ENCODE assay signal across 9 cellular contexts in the genomic region with DNA sequence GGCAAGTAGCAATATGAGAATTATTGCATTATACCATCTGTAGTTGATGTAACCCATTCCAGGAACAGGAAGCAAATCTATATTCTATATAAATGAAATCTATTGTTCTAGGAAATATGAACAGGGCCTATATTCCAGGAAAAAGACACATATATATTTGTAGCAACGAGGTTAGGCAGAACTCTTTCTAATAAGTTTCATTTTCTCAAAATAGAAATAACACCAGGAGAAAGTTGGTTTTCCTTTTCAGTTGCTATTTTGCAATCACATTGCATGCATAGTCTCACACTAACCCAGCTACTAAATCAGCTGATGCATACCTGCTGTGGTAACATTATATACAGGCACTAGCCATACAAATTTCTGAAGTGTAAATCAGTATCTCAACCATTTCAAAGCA. TPM values are rescaled to one million over a fixed set of nuclear protein-coding genes. Genes with fewer than 3 reads are reported as not detected.
DNase-seq lines count a peak whose midpoint lies in the region.
"Had no signal": no experiment of that assay in that cellular context is flagged by ENCODE, and none has a peak within 500 bp of the region (broad histone marks: within the 10 kb centered on the region; RNA-seq: fewer than 3 reads in every experiment).

No MANE protein-coding gene starts in this region.

- H3K9ac ChIP-seq in trophoblast cell (ENCODE audit: low read length) = no peak overlapping the region

- H3K79me1 ChIP-seq in trophoblast cell (ENCODE audit: low read length) = no peaks in the 10 kb centered on the region

- H3K27ac Mint-ChIP-seq in dendritic cell treated with granulocyte-macrophage colony-stimulating factor and Interleukin-4, amounts not matched to agents 40 ng/mL and 50 ng/mL, for 4 days = peak overlapping the region; percentile 80

- peak; percentile 60 for DNase-seq in CD1c-positive myeloid dendritic cell (ENCODE audit: extremely low spot score)
- DNase-seq in KBM-7 = peak; percentile 61
- DNase-seq in trophoblast cell = peak; percentile 34 to 81
- DNase-seq in cerebellar cortex (ENCODE audit: low spot score) = no peak
- DNase-seq in NCI-H510A treated with DMSO at 0.1 percent for 48 hours (lab: John Stamatoyannopoulos, UW) = no peak
- DNase-seq in DMS 273 treated with DMSO at 0.1 percent for 48 hours (lab: John Stamatoyannopoulos, UW) = no peak
- no peak for DNase-seq in HuH-7.5 (ENCODE audit: low spot score)
- DNase-seq: glutamatergic neuron had no signal

- no peak overlapping the region for H3K4me3 Mint-ChIP-seq in dendritic cell treated with granulocyte-macrophage colony-stimulating factor and Interleukin-4, amounts not matched to agents 40 ng/mL and 50 ng/mL, for 4 days

- intact Hi-C loops in dendritic cell treated with granulocyte-macrophage colony-stimulating factor and Interleukin-4, amounts not matched to agents 40 ng/mL and 50 ng/mL, for 4 days (cut with micrococcal nuclease) = no loop called here

- H4K91ac ChIP-seq in trophoblast cell (ENCODE audit: low read depth, low read length) = no peak overlapping the region

- H3K9me3 ChIP-seq in trophoblast cell (ENCODE audit: insufficient read depth, low read depth, low read length) = no peaks in the 10 kb centered on the region

- H4K8ac ChIP-seq in trophoblast cell (ENCODE audit: low read depth, low read length) = no peak overlapping the region

- no peak overlapping the region for H3K4ac ChIP-seq in trophoblast cell (ENCODE audit: low read depth, low read length)

- no peak overlapping the region for H2AFZ ChIP-seq in trophoblast cell (ENCODE audit: insufficient read depth, low read length, poor library complexity)

- no CpG with 5 or more reads among the region's 1 CpG for WGBS in trophoblast cell (ENCODE audit: extremely low coverage, insufficient coverage, insufficient read length)

- H3K4me1 ChIP-seq in trophoblast cell (ENCODE audit: control insufficient read depth in 1 of 2, insufficient read depth in 2 of 2, low read length in 2 of 2) = no peaks in the 10 kb centered on the region

- H3K36me3 Mint-ChIP-seq in dendritic cell treated with granulocyte-macrophage colony-stimulating factor and Interleukin-4, amounts not matched to agents 40 ng/mL and 50 ng/mL, for 4 days (ENCODE audit: low read depth) = no peaks in the 10 kb centered on the region

- no peaks in the 10 kb centered on the region for H3K27me3 Mint-ChIP-seq in dendritic cell treated with granulocyte-macrophage colony-stimulating factor and Interleukin-4, amounts not matched to agents 40 ng/mL and 50 ng/mL, for 4 days

- no peak overlapping the region for H3K4me2 ChIP-seq in trophoblast cell (ENCODE audit: low read length)

- no peak overlapping the region for H2BK12ac ChIP-seq in trophoblast cell (ENCODE audit: low read length)

- H4K12ac ChIP-seq in trophoblast cell (ENCODE audit: low read depth, low read length) = no peak overlapping the region

- no peaks in the 10 kb centered on the region for H3K27me3 ChIP-seq in trophoblast cell (ENCODE audit: insufficient read depth, low read length)

- no peak overlapping the region for H2AK5ac ChIP-seq in trophoblast cell (ENCODE audit: low read length)

- H3K23ac ChIP-seq in trophoblast cell (ENCODE audit: low read length) = no peak overlapping the region

- no peak overlapping the region for H3K27ac ChIP-seq in trophoblast cell (ENCODE audit: low read depth, low read length)

- no peak overlapping the region for H3K14ac ChIP-seq in trophoblast cell (ENCODE audit: low read length)

- H3K4me3 ChIP-seq in trophoblast cell (ENCODE audit: low read depth, low read length) = no peak overlapping the region

- in situ Hi-C loops in KBM-7 (cut with MboI; ENCODE audit: low pct_unique_long_range_greater_than_20kb, low sequenced_read_pairs) = no loop called here

- peaks cover 35% of the 10 kb centered on the region for H3K4me1 Mint-ChIP-seq in dendritic cell treated with granulocyte-macrophage colony-stimulating factor and Interleukin-4, amounts not matched to agents 40 ng/mL and 50 ng/mL, for 4 days (ENCODE audit: low read depth)

- no peaks in the 10 kb centered on the region for H3K36me3 ChIP-seq in trophoblast cell (ENCODE audit: control insufficient read depth in 1 of 2, insufficient read depth in 2 of 2, low read length in 2 of 2)

- no peak overlapping the region for H2BK5ac ChIP-seq in trophoblast cell (ENCODE audit: low read depth, low read length, poor library complexity)

- no peaks in the 10 kb centered on the region for H3K9me3 Mint-ChIP-seq in dendritic cell treated with granulocyte-macrophage colony-stimulating factor and Interleukin-4, amounts not matched to agents 40 ng/mL and 50 ng/mL, for 4 days

- no peak overlapping the region for H2BK120ac ChIP-seq in trophoblast cell (ENCODE audit: insufficient read depth, low read length, poor library complexity)

- H3K18ac ChIP-seq in trophoblast cell (ENCODE audit: low read length) = no peak overlapping the region

- H3K79me2 ChIP-seq in trophoblast cell (ENCODE audit: control insufficient read depth, insufficient read depth, low read length, poor library complexity) = no peaks in the 10 kb centered on the region

RNA-seq across cellular contexts. Expression of a gene that starts 6.2 kb away (rescaled TPM):
- polyA plus RNA-seq in trophoblast cell (2013) = 0.05 and 0.06 TPM in 2 replicates

RNA-seq across cellular contexts. Expression of a gene that starts 32.2 kb away (rescaled TPM):
- polyA plus RNA-seq in trophoblast cell (2013) = 0.11 and 0.14 TPM in 2 replicates

RNA-seq across cellular contexts. Expression of a gene that starts 44.0 kb away (rescaled TPM):
- 27.3 and 27.4 TPM in 2 replicates for polyA plus RNA-seq in trophoblast cell (2013)

Comparison
In these comparisons a context has a peak if more than half of its experiments do, and no peak if none do; other contexts are left out.
1. DNase-seq: peak in CD1c-positive myeloid dendritic cell (single experiment), KBM-7 (single experiment) and trophoblast cell (2 of 2); none in cerebellar cortex (single experiment), NCI-H510A treated with DMSO at 0.1 percent for 48 hours (single experiment), DMS 273 treated with DMSO at 0.1 percent for 48 hours (single experiment) and HuH-7.5 (single experiment).